In the genomic region with DNA sequence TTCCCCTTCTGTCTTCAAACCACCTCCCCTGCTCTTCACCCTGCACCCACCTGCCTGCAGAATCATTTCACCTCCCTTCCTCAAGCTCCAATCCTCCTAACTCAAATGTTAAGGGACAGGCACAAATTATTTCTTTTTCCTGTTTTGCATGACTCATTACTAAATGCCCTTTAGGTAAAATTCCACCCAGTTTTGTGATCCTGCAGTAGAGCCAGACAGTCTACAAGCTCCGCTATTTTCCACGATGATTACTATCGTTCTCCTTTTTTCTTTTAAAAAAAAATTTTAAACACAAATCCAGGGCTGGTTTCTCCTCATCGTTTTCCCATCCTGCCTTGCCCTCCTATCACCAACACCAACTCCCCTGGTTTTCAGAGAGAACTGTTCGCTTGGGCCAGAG, we compare ENCODE assay signal across 29 cellular contexts.
"Had no signal": no experiment of that assay in that cellular context is flagged by ENCODE, and none has a peak within 500 bp of the region (broad histone marks: within the 10 kb centered on the region; RNA-seq: fewer than 3 reads in every experiment).

No MANE protein-coding gene starts in this region.

- H3K36me3 Mint-ChIP-seq: memory B cell, natural killer cell, type B pancreatic cell had no signal

- H3K27ac Mint-ChIP-seq: dendritic cell treated with granulocyte-macrophage colony-stimulating factor and Interleukin-4, amounts not matched to agents 40 ng/mL and 50 ng/mL, for 4 days; endodermal cell; memory B cell; natural killer cell; type B pancreatic cell had no signal

- H3K4me1 Mint-ChIP-seq: endodermal cell, memory B cell, natural killer cell had no signal

- H3K9me3 Mint-ChIP-seq: dendritic cell treated with granulocyte-macrophage colony-stimulating factor and Interleukin-4, amounts not matched to agents 40 ng/mL and 50 ng/mL, for 4 days; endodermal cell; memory B cell; natural killer cell; type B pancreatic cell had no signal

- FAIRE-seq: islet of Langerhans, pancreas, small intestine had no signal

- DNase-seq: colonic mucosa; effector CD8-positive, alpha-beta T cell; endodermal cell; foreskin fibroblast; heart right ventricle; hippocampal formation; kidney glomerular epithelial cell; left colon; left ventricle myocardium inferior; lower lobe of right lung; natural killer cell; occipital lobe; pancreas; right lobe of liver; small intestine; stimulated activated CD4-positive, alpha-beta T cell treated with anti-CD3 and anti-CD28 coated beads, Interleukin-12 subunit alpha, Interleukin-12 subunit beta, amount 100 ng/mL, for 4 hours; stimulated activated CD4-positive, alpha-beta T cell treated with anti-CD3 and anti-CD28 coated beads, Interleukin-1b, Interleukin-23, amount 100 ng/mL, for 48 hours; stimulated activated CD4-positive, alpha-beta T cell treated with anti-CD3 and anti-CD28 coated beads, Interleukin-4, amount 100 ng/mL, for 1 hour; stimulated activated CD8-positive, alpha-beta memory T cell treated with anti-CD3 and anti-CD28 coated beads, Interleukin-4, amount 100 ng/mL, for 48 hours; stimulated activated naive CD4-positive, alpha-beta T cell; substantia nigra; testis; tibial artery had no signal

- ATAC-seq: esophagus mucosa, gastroesophageal sphincter, heart right ventricle, left colon, lower lobe of right lung, natural killer cell, pancreas, right lobe of liver had no signal

- H3K4me3 Mint-ChIP-seq: dendritic cell treated with granulocyte-macrophage colony-stimulating factor and Interleukin-4, amounts not matched to agents 40 ng/mL and 50 ng/mL, for 4 days; endodermal cell; memory B cell; natural killer cell; type B pancreatic cell had no signal
